ENCODE assay signal across 1 cellular context in genomic region chr14:91114079-91115065, GRCh38.
TF ChIP-seq lines count a peak whose summit lies in the region.

No MANE protein-coding gene starts in this region.

TF ChIP-seq in GM12878, 131 proteins besides CTCF, POLR2A, EP300 and RAD21 (continued from another document and continues in another):
- TF ChIP-seq RUNX3 (IDR thresholded peaks at IDR 0.05; ENCODE audit: low read length) (peak; percentile 64), ZZZ3 (IDR thresholded peaks at IDR 0.05; ENCODE audit: control insufficient read depth, insufficient read length, low read depth) (no peak), IRF4 (IDR thresholded peaks at IDR 0.05; ENCODE audit: low read depth, low read length) (peak; percentile 86), HCFC1 (IDR thresholded peaks at IDR 0.05; ENCODE audit: low read length) (peak; percentile 57; the same call in 1 of the 2 replicates), CREB1 (IDR thresholded peaks at IDR 0.05; ENCODE audit: low read depth) (peak; percentile 25; the same call in 1 of the 2 replicates), NR2C2 (IDR thresholded peaks at IDR 0.05; ENCODE audit: borderline replicate concordance, control insufficient read depth, insufficient read length, low read depth) (no peak), PRDM15 (CRISPR knock-in tag; IDR thresholded peaks at IDR 0.05) (no peak), CREM (IDR thresholded peaks at IDR 0.05; ENCODE audit: low read depth) (peak; percentile 63), E2F8 (IDR thresholded peaks at IDR 0.05; ENCODE audit: low read depth, partially characterized antibody) (no peak), IKZF2 (IDR thresholded peaks at IDR 0.05) (peak; percentile 48 to 62; a peak in 2 of 4 replicates), ESRRA (IDR thresholded peaks at IDR 0.05; ENCODE audit: low read length) (peak; percentile 99), BHLHE40 (IDR thresholded peaks at IDR 0.05; ENCODE audit: borderline replicate concordance in 1 of 2, low read depth in 2 of 2, low read length in 1 of 2) (peak; percentile 92), PML (IDR thresholded peaks at IDR 0.05; ENCODE audit: low read length) (peak; percentile 78), ZNF217 (IDR thresholded peaks at IDR 0.05) (no peak), NBN (IDR thresholded peaks at IDR 0.05) (peak; percentile 88), TCF7 (IDR thresholded peaks at IDR 0.05; ENCODE audit: borderline replicate concordance) (no peak), SPI1 (IDR thresholded peaks at IDR 0.05; ENCODE audit: borderline replicate concordance, insufficient read depth, low read depth, low read length) (peak; percentile 13; the same call in 1 of the 2 replicates), RCOR1 (conservative IDR thresholded peaks at IDR 0.05; ENCODE audit: low read depth, low read length) (no peak), MEF2A (IDR thresholded peaks at IDR 0.05; ENCODE audit: insufficient read depth, low read depth, low read length) (no peak), POLR2AphosphoS2 (IDR thresholded peaks at IDR 0.05; ENCODE audit: low read depth, low read length) (no peak), ATF2 (IDR thresholded peaks at IDR 0.05; ENCODE audit: low read length) (no peak), EZH2 (IDR thresholded peaks at IDR 0.05; ENCODE audit: borderline replicate concordance, control insufficient read depth, low read depth, low read length) (no peak), SMARCA5 (IDR thresholded peaks at IDR 0.05) (no peak), USF2 (IDR thresholded peaks at IDR 0.05; ENCODE audit: borderline replicate concordance, low read depth, low read length) (peak; percentile 95), ZBTB40 (IDR thresholded peaks at IDR 0.05; ENCODE audit: borderline replicate concordance) (no peak), SMAD1 (IDR thresholded peaks at IDR 0.05; ENCODE audit: low read depth, partially characterized antibody) (no peak), STAT3 (IDR thresholded peaks at IDR 0.05; ENCODE audit: low read depth, low read length) (0 out of 2 replicates have a peak, but pooled peaks have one; percentile 40), ZBTB33 (IDR thresholded peaks at IDR 0.05) (no peak), KLF5 (IDR thresholded peaks at IDR 0.05; ENCODE audit: partially characterized antibody) (no peak), REST (IDR thresholded peaks at IDR 0.05; ENCODE audit: low read depth, low read length) (no peak), SRF (IDR thresholded peaks at IDR 0.05; ENCODE audit: low read depth in 2 of 2, low read length in 2 of 2) (no peak), BCL3 (IDR thresholded peaks at IDR 0.05; ENCODE audit: borderline replicate concordance, insufficient read depth, low read depth, low read length, poor library complexity, severe bottlenecking) (no peak), SREBF1 (IDR thresholded peaks at IDR 0.05; ENCODE audit: low read length) (no peak), ATF3 (IDR thresholded peaks at IDR 0.05; ENCODE audit: borderline replicate concordance, extremely low read depth, low read depth, low read length) (peak; percentile 81; the same call in 1 of the 2 replicates), NR2F1 (conservative IDR thresholded peaks at IDR 0.05) (0 out of 2 replicates have a peak, but pooled peaks have one; percentile 45), CHD4 (IDR thresholded peaks at IDR 0.05) (no peak)
